Comparison of ENCODE assay signal across 16 cellular contexts in genomic region chr14:24437736-24438067, GRCh38. TPM values are rescaled to one million over a fixed set of nuclear protein-coding genes. Genes with fewer than 3 reads are reported as not detected.
DNase-seq lines count a peak whose midpoint lies in the region; ATAC-seq, FAIRE-seq and TF ChIP-seq lines count a peak whose summit lies in the region.
"Had no signal": no experiment of that assay in that cellular context is flagged by ENCODE, and none has a peak within 500 bp of the region (broad histone marks: within the 10 kb centered on the region; RNA-seq: fewer than 3 reads in every experiment).

No MANE protein-coding gene starts in this region.

- H3K4me1 Mint-ChIP-seq in activated T-helper 2 cell treated with anti-CD3 and anti-CD28 coated beads, Interferon-gamma antibody, Interleukin-2, Interleukin-4, amounts not matched to agents 10 μg/mL and 5 μg/mL and 100 μg/mL, durations not matched to agents 14 hours and 24 hours and 36 hours (ENCODE audit: low read depth) = peaks cover 51% of the 10 kb centered on the region

- CTCF ChIA-PET in HepG2 (lab: Yijun Ruan, JAX; ENCODE audit: low intra/inter-chr PET ratio, low total read pairs) = interaction anchor here (1.5 to 11.8 kb wide), 4 partner anchors 72 to 106 kb away, joined by 5 to 295 read pairs (median 120); partner anchors contain the start of genes ADCY4 and NFATC4

- H3K4me3 ChIP-seq in HepG2 (replicated peaks in 1 of 3; ENCODE audit: insufficient read depth in 1 of 3, low read depth in 2 of 3, low read length in 3 of 3) (no peak overlapping the region), right lobe of liver (no peak overlapping the region), muscle layer of duodenum (ENCODE audit: low read depth in 1 of 2, low read length in 2 of 2) (no peak overlapping the region), vagina (no peak overlapping the region)

- H3K4me1 ChIP-seq in HepG2 (ENCODE audit: insufficient read depth, low read length) = peaks cover 23% of the 10 kb centered on the region
- H3K4me1 ChIP-seq in right lobe of liver = peaks cover 0 to 11% (median 4%) of the 10 kb centered on the region in 4 donors
- H3K4me1 ChIP-seq in muscle layer of duodenum (ENCODE audit: control insufficient read depth in 1 of 2, insufficient read depth in 2 of 2, low read length in 2 of 2) = peaks cover 12 to 48% of the 10 kb centered on the region in 2 donors
- peaks cover 56% of the 10 kb centered on the region for H3K4me1 ChIP-seq in vagina

- no peak overlapping the region for H3K27ac ChIP-seq in HepG2 (ENCODE audit: extremely low read length, insufficient read depth, low read length)
- peak overlapping the region in 1 of 3 donors; percentile 42 for H3K27ac ChIP-seq in right lobe of liver
- H3K27ac ChIP-seq in muscle layer of duodenum (ENCODE audit: low read length) = peak overlapping the region; percentile 1
- H3K27ac ChIP-seq in vagina = peak overlapping the region; percentile 67

- no TSS peak for BruUV-seq in HepG2 (replicated peaks; lab: Mats Ljungman, UMichigan)

- no peak for TF ChIP-seq EP300 in HepG2 (IDR thresholded peaks at IDR 0.05; ENCODE audit: low read depth in 2 of 2, low read length in 2 of 2)
- no peak for TF ChIP-seq EP300 in HepG2 (CRISPR knock-in tag; IDR thresholded peaks at IDR 0.05; ENCODE audit: borderline replicate concordance)

- no peak for TF ChIP-seq RAD21 in HepG2 (CRISPR knock-in tag; IDR thresholded peaks at IDR 0.05)

- in situ Hi-C loops in HepG2 (cut with HindIII; ENCODE audit: extremely low pct_ligation_motif_present, low pct_unique_long_range_greater_than_20kb) = loop anchor here (10.0 kb wide), 1 partner anchor 193 kb away; the partner anchor contains the start of gene TINF2

- no peaks in the 10 kb centered on the region for H3K9me3 Mint-ChIP-seq in activated T-helper 2 cell treated with anti-CD3 and anti-CD28 coated beads, Interferon-gamma antibody, Interleukin-2, Interleukin-4, amounts not matched to agents 10 μg/mL and 5 μg/mL and 100 μg/mL, durations not matched to agents 14 hours and 24 hours and 36 hours
- H3K9me3 Mint-ChIP-seq: activated T-cell treated with anti-CD3 and anti-CD28 coated beads, Interleukin-2, amount 50 U/mL, for 4 hours had no signal

- no peak overlapping the region for H3K4me2 ChIP-seq in HepG2 (ENCODE audit: low read depth, low read length)

- 95% methylated on average over 2 of the region's 2 CpGs for WGBS in HepG2 (ENCODE audit: low lambda C conversion rate)
- WGBS in right lobe of liver (ENCODE audit: insufficient coverage, low coverage, low lambda C conversion rate, missing lambda C conversion rate) = 29% methylated on average over 1 of the region's 2 CpGs

- intact Hi-C loops in HepG2 (cut with micrococcal nuclease; ENCODE audit: unreplicated experiment) = loop anchor here (10.0 kb wide), 1 partner anchor 853 kb away; no protein-coding TSS in a partner anchor
- intact Hi-C loops in right lobe of liver (cut with DNase I) = loop anchor here in 1 of 2 donors (5.0 kb wide), 1 partner anchor 105 kb away; no protein-coding TSS in a partner anchor
- intact Hi-C loops in activated T-helper 2 cell treated with anti-CD3 and anti-CD28 coated beads, Interferon-gamma antibody, Interleukin-2, Interleukin-4, amounts not matched to agents 10 μg/mL and 5 μg/mL and 100 μg/mL, durations not matched to agents 14 hours and 24 hours and 36 hours (cut with micrococcal nuclease) = loop anchor here (10.0 kb wide), 1 partner anchor 343 kb away; the partner anchor contains the start of gene PCK2
- intact Hi-C loops in vagina (cut with DNase I) = no loop called here

- FAIRE-seq in HepG2 (lab: Jason Lieb, UNC) (no peak), H54 (lab: Jason Lieb, UNC) (no peak)
- FAIRE-seq: HTR-8/SVneo had no signal

- H3K27me3 ChIP-seq in HepG2 (ENCODE audit: control insufficient read depth in 1 of 2, insufficient read depth in 2 of 2, low read length in 2 of 2) = no peaks in the 10 kb centered on the region; a peak in 1 of 5 replicates
- no peaks in the 10 kb centered on the region for H3K27me3 ChIP-seq in right lobe of liver
- no peaks in the 10 kb centered on the region for H3K27me3 ChIP-seq in muscle layer of duodenum (ENCODE audit: low read depth, low read length)
- no peaks in the 10 kb centered on the region for H3K27me3 ChIP-seq in vagina

- DNase-seq in HepG2 (ENCODE audit: low spot score) (no peak), right lobe of liver (no peak), vagina (ENCODE audit: extremely low spot score in 2 of 2) (no peak), NCI-H524 treated with DMSO at 0.1 percent for 48 hours (lab: John Stamatoyannopoulos, UW) (no peak), H54 (ENCODE audit: insufficient read length, low spot score) (no peak)
- DNase-seq in activated T-helper 2 cell treated with anti-CD3 and anti-CD28 coated beads, Interferon-gamma antibody, Interleukin-2, Interleukin-4, amounts not matched to agents 10 μg/mL and 5 μg/mL and 100 μg/mL, durations not matched to agents 14 hours and 24 hours and 36 hours (ENCODE audit: low spot score) = no peak
- DNase-seq: activated T-cell treated with anti-CD3 and anti-CD28 coated beads, Interleukin-2, amount 50 U/mL, for 4 hours; hippocampal formation; left ventricle myocardium superior; NCI-H1105; nucleus accumbens; stimulated activated CD8-positive, alpha-beta memory T cell treated with anti-CD3 and anti-CD28 coated beads, Interleukin-4, amount 100 ng/mL, for 48 hours had no signal

- no peak overlapping the region for H2AFZ ChIP-seq in HepG2 (ENCODE audit: low read length)

- H3K9ac ChIP-seq in HepG2 (ENCODE audit: insufficient read depth, low read depth, low read length) = no peak overlapping the region

- no peak for ATAC-seq in HepG2
- ATAC-seq in right lobe of liver = no peak
- ATAC-seq in HG03565 (IDR thresholded peaks at IDR 0.05; ENCODE audit: unreplicated experiment) = no peak
- ATAC-seq: activated T-cell treated with anti-CD3 and anti-CD28 coated beads, Interleukin-2, amount 50 U/mL, for 4 hours; HCT116 had no signal

- peaks cover 76% of the 10 kb centered on the region for H3K36me3 Mint-ChIP-seq in activated T-helper 2 cell treated with anti-CD3 and anti-CD28 coated beads, Interferon-gamma antibody, Interleukin-2, Interleukin-4, amounts not matched to agents 10 μg/mL and 5 μg/mL and 100 μg/mL, durations not matched to agents 14 hours and 24 hours and 36 hours (ENCODE audit: low read depth)

- no peaks in the 10 kb centered on the region for H3K9me3 ChIP-seq in HepG2 (ENCODE audit: low read length)
- H3K9me3 ChIP-seq in right lobe of liver = no peaks in the 10 kb centered on the region
- no peaks in the 10 kb centered on the region for H3K9me3 ChIP-seq in muscle layer of duodenum (ENCODE audit: control insufficient read depth in 1 of 2, low read length in 2 of 2)
- no peaks in the 10 kb centered on the region for H3K9me3 ChIP-seq in vagina

- peaks cover 48 to 69% of the 10 kb centered on the region in 2 experiments for H3K36me3 ChIP-seq in HepG2 (replicated peaks in 1 of 2; ENCODE audit: control insufficient read depth in 1 of 2, insufficient read depth in 2 of 2, low read length in 2 of 2)
- peaks cover 0 to 66% (median 22%) of the 10 kb centered on the region in 4 donors for H3K36me3 ChIP-seq in right lobe of liver
- H3K36me3 ChIP-seq in muscle layer of duodenum (ENCODE audit: control insufficient read depth in 1 of 2, insufficient read depth in 2 of 2, low read length in 2 of 2) = peaks cover 62 to 76% of the 10 kb centered on the region in 2 donors
- peaks cover 0 to 55% of the 10 kb centered on the region in 2 donors for H3K36me3 ChIP-seq in vagina

- H3K27me3 Mint-ChIP-seq in activated T-helper 2 cell treated with anti-CD3 and anti-CD28 coated beads, Interferon-gamma antibody, Interleukin-2, Interleukin-4, amounts not matched to agents 10 μg/mL and 5 μg/mL and 100 μg/mL, durations not matched to agents 14 hours and 24 hours and 36 hours (ENCODE audit: low read depth) = no peaks in the 10 kb centered on the region

- H4K20me1 ChIP-seq in HepG2 (ENCODE audit: insufficient read depth, low read length) = peaks cover under 1% of the 10 kb centered on the region; the same call in 1 of the 2 replicates

- TF ChIP-seq POLR2A in HepG2 (IDR thresholded peaks at IDR 0.05; ENCODE audit: insufficient read depth in 1 of 2, low read depth in 2 of 2, low read length in 2 of 2) (no peak), right lobe of liver (IDR thresholded peaks at IDR 0.05) (no peak), vagina (IDR thresholded peaks at IDR 0.05) (no peak), H54 (IDR thresholded peaks at IDR 0.05; ENCODE audit: low read depth, low read length) (no peak)

- TF ChIP-seq CTCF in HepG2 (CRISPR knock-in tag; IDR thresholded peaks at IDR 0.05) (no peak), right lobe of liver (IDR thresholded peaks at IDR 0.05) (no peak), vagina (IDR thresholded peaks at IDR 0.05) (no peak)

- H3K79me2 ChIP-seq in HepG2 (ENCODE audit: insufficient read depth, low read length) = peaks cover 13% of the 10 kb centered on the region

- POLR2A ChIA-PET in HepG2 (lab: Yijun Ruan, JAX) = interaction anchor here (1.0 to 4.1 kb wide), 10 partner anchors 10 to 1116 kb away, joined by 3 to 39 read pairs (median 7); partner anchors contain the start of genes CIDEB, DHRS1, NOP9 and PABPN1

- peak overlapping the region; percentile 17 for H3K27ac Mint-ChIP-seq in activated T-helper 2 cell treated with anti-CD3 and anti-CD28 coated beads, Interferon-gamma antibody, Interleukin-2, Interleukin-4, amounts not matched to agents 10 μg/mL and 5 μg/mL and 100 μg/mL, durations not matched to agents 14 hours and 24 hours and 36 hours

- H3K4me3 Mint-ChIP-seq in activated T-helper 2 cell treated with anti-CD3 and anti-CD28 coated beads, Interferon-gamma antibody, Interleukin-2, Interleukin-4, amounts not matched to agents 10 μg/mL and 5 μg/mL and 100 μg/mL, durations not matched to agents 14 hours and 24 hours and 36 hours (ENCODE audit: low read depth) = no peak overlapping the region
- H3K4me3 Mint-ChIP-seq: activated T-cell treated with anti-CD3 and anti-CD28 coated beads, Interleukin-2, amount 50 U/mL, for 4 hours had no signal

RNA-seq across cellular contexts. Expression of gene SDR39U1, which starts 4.9 kb away (rescaled TPM):
- 25.0 and 34.4 TPM in 2 replicates for total RNA-seq in HepG2 (2016; rRNA removed; fragmentation: Illumina TruSeq; extraction: Trizol)
- total RNA-seq in HepG2 (2016; cell fraction: cytosol; rRNA removed; fragmentation: Illumina TruSeq; extraction: Trizol; ENCODE audit: low read depth) = 13.3 and 16.3 TPM in 2 replicates
- 19.5 and 33.3 TPM in 2 replicates for total RNA-seq in HepG2 (2016; cell fraction: insoluble cytoplasmic fraction; rRNA removed; fragmentation: Illumina TruSeq; extraction: Trizol)
- 24.0 and 26.0 TPM in 2 replicates for total RNA-seq in HepG2 (2016; cell fraction: membrane; rRNA removed; fragmentation: Illumina TruSeq; extraction: Trizol)
- total RNA-seq in HepG2 (2016; cell fraction: nucleus; rRNA removed; fragmentation: Illumina TruSeq; extraction: Trizol) = 44.1 and 45.4 TPM in 2 replicates
- 129 and 163 TPM in 2 replicates for polyA plus RNA-seq in HepG2 (2011; rRNA removed)
- polyA plus RNA-seq in HepG2 (2011; cell fraction: cytosol; rRNA removed) = 99.7 and 120 TPM in 2 replicates
- polyA plus RNA-seq in HepG2 (2011; cell fraction: nucleus; rRNA removed) = 808 and 816 TPM in 2 replicates
- 66.2 and 118 TPM in 2 replicates for polyA plus RNA-seq in HepG2 (2012)
- 50.3 and 55.8 TPM in 2 replicates for polyA plus RNA-seq in HepG2 (2016; cell fraction: cytosol; fragmentation: Illumina TruSeq; extraction: Trizol; ENCODE audit: low read depth)
- polyA plus RNA-seq in HepG2 (2016; cell fraction: insoluble cytoplasmic fraction; fragmentation: Illumina TruSeq; extraction: Trizol; ENCODE audit: low read depth) = 73.2 and 88.2 TPM in 2 replicates
- polyA plus RNA-seq in HepG2 (2016; cell fraction: membrane; fragmentation: Illumina TruSeq; extraction: Trizol; ENCODE audit: low read depth) = 64.6 and 72.1 TPM in 2 replicates
- 164 and 186 TPM in 2 replicates for polyA plus RNA-seq in HepG2 (2016; cell fraction: nucleus; fragmentation: Illumina TruSeq; extraction: Trizol; ENCODE audit: insufficient read depth, low read depth)
- polyA minus RNA-seq in HepG2 (2011; rRNA and poly(A)+ RNA removed; ENCODE audit: low replicate concordance) = 27.9 and 51.2 TPM in 2 replicates
- 18.8 and 21.3 TPM in 2 replicates for polyA minus RNA-seq in HepG2 (2011; cell fraction: cytosol; rRNA and poly(A)+ RNA removed)
- 95.4 and 110 TPM in 2 replicates for polyA minus RNA-seq in HepG2 (2011; cell fraction: nucleus; rRNA and poly(A)+ RNA removed)
- total RNA-seq in right lobe of liver = 10 to 100 TPM; 24.9 to 32.8 (median 28.3) TPM
- total RNA-seq in activated T-helper 2 cell treated with anti-CD3 and anti-CD28 coated beads, Interferon-gamma antibody, Interleukin-2, Interleukin-4, amounts not matched to agents 10 μg/mL and 5 μg/mL and 100 μg/mL, durations not matched to agents 14 hours and 24 hours and 36 hours = 40.8 and 47.7 TPM in 2 replicates
- total RNA-seq in vagina = 43.2 TPM

RNA-seq across cellular contexts. Expression of gene KHNYN, which starts 7.9 kb away (rescaled TPM):
- total RNA-seq in HepG2 (2016; rRNA removed; fragmentation: Illumina TruSeq; extraction: Trizol) (72.2 and 75.7 TPM in 2 replicates), right lobe of liver (10 to 100 TPM; 19.6 to 24.9 (median 21.4) TPM), vagina (41.7 TPM)
- 10.2 and 10.7 TPM in 2 replicates for total RNA-seq in HepG2 (2016; cell fraction: cytosol; rRNA removed; fragmentation: Illumina TruSeq; extraction: Trizol; ENCODE audit: low read depth)
- total RNA-seq in HepG2 (2016; cell fraction: insoluble cytoplasmic fraction; rRNA removed; fragmentation: Illumina TruSeq; extraction: Trizol) = 60.0 and 78.8 TPM in 2 replicates
- total RNA-seq in HepG2 (2016; cell fraction: membrane; rRNA removed; fragmentation: Illumina TruSeq; extraction: Trizol) = 35.9 and 40.5 TPM in 2 replicates
- total RNA-seq in HepG2 (2016; cell fraction: nucleus; rRNA removed; fragmentation: Illumina TruSeq; extraction: Trizol) = 62.0 and 78.7 TPM in 2 replicates
- 52.8 and 76.4 TPM in 2 replicates for polyA plus RNA-seq in HepG2 (2011; rRNA removed)
- polyA plus RNA-seq in HepG2 (2011; cell fraction: cytosol; rRNA removed) = 36.1 and 40.8 TPM in 2 replicates
- polyA plus RNA-seq in HepG2 (2011; cell fraction: nucleus; rRNA removed) = 158 and 160 TPM in 2 replicates
- 82.6 and 83.5 TPM in 2 replicates for polyA plus RNA-seq in HepG2 (2012)
- 4.7 and 5.4 TPM in 2 replicates for polyA plus RNA-seq in HepG2 (2016; cell fraction: cytosol; fragmentation: Illumina TruSeq; extraction: Trizol; ENCODE audit: low read depth)
- polyA plus RNA-seq in HepG2 (2016; cell fraction: insoluble cytoplasmic fraction; fragmentation: Illumina TruSeq; extraction: Trizol; ENCODE audit: low read depth) = 37.4 and 41.5 TPM in 2 replicates
- 19.0 and 20.9 TPM in 2 replicates for polyA plus RNA-seq in HepG2 (2016; cell fraction: membrane; fragmentation: Illumina TruSeq; extraction: Trizol; ENCODE audit: low read depth)
- 71.6 and 72.4 TPM in 2 replicates for polyA plus RNA-seq in HepG2 (2016; cell fraction: nucleus; fragmentation: Illumina TruSeq; extraction: Trizol; ENCODE audit: insufficient read depth, low read depth)
- 29.4 and 108 TPM in 2 replicates for polyA minus RNA-seq in HepG2 (2011; rRNA and poly(A)+ RNA removed; ENCODE audit: low replicate concordance)
- 32.8 and 41.4 TPM in 2 replicates for polyA minus RNA-seq in HepG2 (2011; cell fraction: cytosol; rRNA and poly(A)+ RNA removed)
- 109 and 126 TPM in 2 replicates for polyA minus RNA-seq in HepG2 (2011; cell fraction: nucleus; rRNA and poly(A)+ RNA removed)
- 72.6 and 75.3 TPM in 2 replicates for total RNA-seq in activated T-helper 2 cell treated with anti-CD3 and anti-CD28 coated beads, Interferon-gamma antibody, Interleukin-2, Interleukin-4, amounts not matched to agents 10 μg/mL and 5 μg/mL and 100 μg/mL, durations not matched to agents 14 hours and 24 hours and 36 hours

RNA-seq across cellular contexts. Expression of gene CBLN3, which starts 8.2 kb away (rescaled TPM):
- 0.45 and 0.66 TPM in 2 replicates for total RNA-seq in HepG2 (2016; rRNA removed; fragmentation: Illumina TruSeq; extraction: Trizol)
- 0.62 and 0.81 TPM in 2 replicates for total RNA-seq in HepG2 (2016; cell fraction: cytosol; rRNA removed; fragmentation: Illumina TruSeq; extraction: Trizol; ENCODE audit: low read depth)
- 0.58 and 0.78 TPM in 2 replicates for total RNA-seq in HepG2 (2016; cell fraction: insoluble cytoplasmic fraction; rRNA removed; fragmentation: Illumina TruSeq; extraction: Trizol)
- total RNA-seq in HepG2 (2016; cell fraction: membrane; rRNA removed; fragmentation: Illumina TruSeq; extraction: Trizol) = 1.3 TPM in 2 replicates
- total RNA-seq in HepG2 (2016; cell fraction: nucleus; rRNA removed; fragmentation: Illumina TruSeq; extraction: Trizol) = 0.47 and 0.60 TPM in 2 replicates
- 0.74 and 0.98 TPM in 2 replicates for polyA plus RNA-seq in HepG2 (2011; rRNA removed)
- polyA plus RNA-seq in HepG2 (2011; cell fraction: cytosol; rRNA removed) = 0.71 and 0.97 TPM in 2 replicates
- 1.3 and 1.8 TPM in 2 replicates for polyA plus RNA-seq in HepG2 (2011; cell fraction: nucleus; rRNA removed)
- 0.77 and 1.9 TPM in 2 replicates for polyA plus RNA-seq in HepG2 (2012)
- polyA plus RNA-seq in HepG2 (2016; cell fraction: cytosol; fragmentation: Illumina TruSeq; extraction: Trizol; ENCODE audit: low read depth) = 0.70 and 0.86 TPM in 2 replicates
- 0.62 and 1.3 TPM in 2 replicates for polyA plus RNA-seq in HepG2 (2016; cell fraction: insoluble cytoplasmic fraction; fragmentation: Illumina TruSeq; extraction: Trizol; ENCODE audit: low read depth)
- 1.4 TPM in 2 replicates for polyA plus RNA-seq in HepG2 (2016; cell fraction: membrane; fragmentation: Illumina TruSeq; extraction: Trizol; ENCODE audit: low read depth)
- polyA plus RNA-seq in HepG2 (2016; cell fraction: nucleus; fragmentation: Illumina TruSeq; extraction: Trizol; ENCODE audit: insufficient read depth, low read depth) = 1.3 and 1.6 TPM in 2 replicates
- polyA minus RNA-seq in HepG2 (2011; rRNA and poly(A)+ RNA removed; ENCODE audit: low replicate concordance) = 0.37 and 0.92 TPM in 2 replicates
- 0.30 and 0.35 TPM in 2 replicates for polyA minus RNA-seq in HepG2 (2011; cell fraction: cytosol; rRNA and poly(A)+ RNA removed)
- polyA minus RNA-seq in HepG2 (2011; cell fraction: nucleus; rRNA and poly(A)+ RNA removed) = 0.52 and 0.75 TPM in 2 replicates
- 1 to 10 TPM in 4 of 6 experiments, under 1 TPM in 2; 0.74 to 1.8 (median 1.2) TPM for total RNA-seq in right lobe of liver
- 5.4 and 5.5 TPM in 2 replicates for total RNA-seq in activated T-helper 2 cell treated with anti-CD3 and anti-CD28 coated beads, Interferon-gamma antibody, Interleukin-2, Interleukin-4, amounts not matched to agents 10 μg/mL and 5 μg/mL and 100 μg/mL, durations not matched to agents 14 hours and 24 hours and 36 hours
- total RNA-seq in vagina = 1.7 TPM

RNA-seq across cellular contexts. Expression of gene NYNRIN, which starts 38.9 kb away (rescaled TPM):
- 1.1 and 1.3 TPM in 2 replicates for total RNA-seq in HepG2 (2016; rRNA removed; fragmentation: Illumina TruSeq; extraction: Trizol)
- total RNA-seq in HepG2 (2016; cell fraction: cytosol; rRNA removed; fragmentation: Illumina TruSeq; extraction: Trizol; ENCODE audit: low read depth) = 0.09 and 0.10 TPM in 2 replicates
- 0.91 and 1.1 TPM in 2 replicates for total RNA-seq in HepG2 (2016; cell fraction: insoluble cytoplasmic fraction; rRNA removed; fragmentation: Illumina TruSeq; extraction: Trizol)
- 0.24 and 0.34 TPM in 2 replicates for total RNA-seq in HepG2 (2016; cell fraction: membrane; rRNA removed; fragmentation: Illumina TruSeq; extraction: Trizol)
- total RNA-seq in HepG2 (2016; cell fraction: nucleus; rRNA removed; fragmentation: Illumina TruSeq; extraction: Trizol) = 1.0 and 1.4 TPM in 2 replicates
- polyA plus RNA-seq in HepG2 (2011; rRNA removed) = 0.63 and 0.95 TPM in 2 replicates
- 0.39 and 0.44 TPM in 2 replicates for polyA plus RNA-seq in HepG2 (2011; cell fraction: cytosol; rRNA removed)
- polyA plus RNA-seq in HepG2 (2011; cell fraction: nucleus; rRNA removed) = 2.0 and 2.1 TPM in 2 replicates
- 1.8 and 5.9 TPM in 2 replicates for polyA plus RNA-seq in HepG2 (2012)
- polyA plus RNA-seq in HepG2 (2016; cell fraction: cytosol; fragmentation: Illumina TruSeq; extraction: Trizol; ENCODE audit: low read depth) = 0.07 and 0.08 TPM in 2 replicates
- 0.72 and 0.83 TPM in 2 replicates for polyA plus RNA-seq in HepG2 (2016; cell fraction: insoluble cytoplasmic fraction; fragmentation: Illumina TruSeq; extraction: Trizol; ENCODE audit: low read depth)
- polyA plus RNA-seq in HepG2 (2016; cell fraction: membrane; fragmentation: Illumina TruSeq; extraction: Trizol; ENCODE audit: low read depth) = 0.13 and 0.14 TPM in 2 replicates
- polyA plus RNA-seq in HepG2 (2016; cell fraction: nucleus; fragmentation: Illumina TruSeq; extraction: Trizol; ENCODE audit: insufficient read depth, low read depth) = 1.2 and 1.5 TPM in 2 replicates
- polyA minus RNA-seq in HepG2 (2011; rRNA and poly(A)+ RNA removed; ENCODE audit: low replicate concordance) = 2.4 TPM in 1 of 2 replicates, not detected in the other
- polyA minus RNA-seq in HepG2 (2011; cell fraction: cytosol; rRNA and poly(A)+ RNA removed) = 1.4 and 1.5 TPM in 2 replicates
- polyA minus RNA-seq in HepG2 (2011; cell fraction: nucleus; rRNA and poly(A)+ RNA removed) = 1.7 and 1.9 TPM in 2 replicates
- total RNA-seq in right lobe of liver = 1 to 10 TPM; 1.8 to 6.1 (median 2.7) TPM
- 0.02 and 0.34 TPM in 2 replicates for total RNA-seq in activated T-helper 2 cell treated with anti-CD3 and anti-CD28 coated beads, Interferon-gamma antibody, Interleukin-2, Interleukin-4, amounts not matched to agents 10 μg/mL and 5 μg/mL and 100 μg/mL, durations not matched to agents 14 hours and 24 hours and 36 hours
- 14.7 TPM for total RNA-seq in vagina
